23 cellular contexts compared by ENCODE assay signal in the genomic region with DNA sequence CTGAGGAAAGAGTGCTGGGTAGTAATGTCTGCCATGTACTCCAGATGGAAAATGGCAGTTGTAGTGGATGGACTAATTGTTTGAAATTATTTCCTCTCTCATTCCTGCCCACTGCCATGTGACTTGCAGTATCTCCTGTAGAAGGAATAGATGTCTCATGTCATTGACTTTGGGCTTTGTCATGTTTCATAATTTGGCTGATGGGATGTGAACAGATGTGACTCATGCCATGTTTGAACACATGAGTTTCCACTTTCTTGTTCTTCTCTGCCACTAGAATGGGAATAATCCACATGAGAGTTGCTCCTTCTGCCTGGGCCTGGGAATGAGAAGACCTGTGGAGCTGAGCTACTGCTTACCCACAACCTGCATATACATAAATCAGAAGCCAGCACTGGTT. TPM values are rescaled to one million over a fixed set of nuclear protein-coding genes. Genes with fewer than 3 reads are reported as not detected.
DNase-seq lines count a peak whose midpoint lies in the region; ATAC-seq, FAIRE-seq and TF ChIP-seq lines count a peak whose summit lies in the region.
"Had no signal": no experiment of that assay in that cellular context is flagged by ENCODE, and none has a peak within 500 bp of the region (broad histone marks: within the 10 kb centered on the region; RNA-seq: fewer than 3 reads in every experiment).

No MANE protein-coding gene starts in this region.

- no peak overlapping the region for H3K27ac Mint-ChIP-seq in CD4-positive, alpha-beta T cell
- H3K27ac Mint-ChIP-seq: CD4-positive, CD25-positive, alpha-beta regulatory T cell had no signal

- DNase-seq in EH (ENCODE audit: low read depth) (peak; percentile 16), HT1080 (ENCODE audit: low read depth) (peak; percentile 26), bronchial epithelial cell (ENCODE audit: low read depth) (peak; percentile 66), foreskin keratinocyte (peak; percentile 19 to 46), HTR-8/SVneo (ENCODE audit: insufficient read length, low spot score) (no peak)
- no peak for DNase-seq in CD4-positive, alpha-beta T cell
- DNase-seq: CD4-positive, CD25-positive, alpha-beta regulatory T cell; COR-L47; DMS 273 treated with DMSO at 0.1 percent for 48 hours; GF-D8; MV-4-11; NCI-H1105 treated with DMSO at 0.1 percent for 48 hours; NCI-H1694; NCI-H2107; NCI-H446 treated with DMSO at 0.1 percent for 48 hours; NCI-H526 treated with DMSO at 0.1 percent for 48 hours; OCI-M1; Right ventricle myocardium superior had no signal

- H3K4me3 ChIP-seq in bronchial epithelial cell (ENCODE audit: low read depth, low read length), result no peak overlapping the region

- no peaks in the 10 kb centered on the region for H3K9me3 ChIP-seq in CD4-positive, alpha-beta T cell (ENCODE audit: control insufficient read depth, low read length)

- H3K4me1 ChIP-seq in foreskin keratinocyte, result peaks cover 9% of the 10 kb centered on the region

- no peak overlapping the region for H3K27ac ChIP-seq in foreskin keratinocyte
- H3K27ac ChIP-seq in CD4-positive, alpha-beta T cell (ENCODE audit: low read depth, low read length), result no peak overlapping the region

- no peaks in the 10 kb centered on the region for H3K27me3 Mint-ChIP-seq in CD4-positive, alpha-beta T cell

- H3K4me3 Mint-ChIP-seq in CD4-positive, alpha-beta T cell, result no peak overlapping the region

- ATAC-seq in foreskin keratinocyte (no peak), HG03432 (IDR thresholded peaks at IDR 0.05; ENCODE audit: unreplicated experiment) (no peak)
- ATAC-seq in CD4-positive, alpha-beta T cell (ENCODE audit: poor library complexity), result no peak

- peaks cover 46% of the 10 kb centered on the region for H3K4me1 Mint-ChIP-seq in CD4-positive, alpha-beta T cell (ENCODE audit: low read depth)

- no peak for FAIRE-seq in bronchial epithelial cell (lab: Jason Lieb, UNC)
- FAIRE-seq in HTR-8/SVneo (lab: Jason Lieb, UNC), result no peak

- CTCF ChIA-PET in CD4-positive, alpha-beta T cell (lab: Charles Lee), result interaction anchor here (2.5 kb wide), 1 partner anchor 17 kb away, joined by 12 read pairs; no protein-coding TSS in a partner anchor

- no peaks in the 10 kb centered on the region for H3K27me3 ChIP-seq in bronchial epithelial cell (ENCODE audit: control insufficient read depth, insufficient read depth, low read length)
- no peaks in the 10 kb centered on the region for H3K27me3 ChIP-seq in foreskin keratinocyte
- H3K27me3 ChIP-seq in CD4-positive, alpha-beta T cell (ENCODE audit: control insufficient read depth, insufficient read depth, low read length), result no peaks in the 10 kb centered on the region

- no peaks in the 10 kb centered on the region for H3K9me3 Mint-ChIP-seq in CD4-positive, alpha-beta T cell

- POLR2A ChIA-PET in CD4-positive, alpha-beta T cell (lab: Charles Lee), result interaction anchor here (1.2 kb wide), 1 partner anchor 9 kb away, joined by 5 read pairs; no protein-coding TSS in a partner anchor

- intact Hi-C loops in CD4-positive, alpha-beta T cell (cut with DNase I, micrococcal nuclease), result loop anchor here in 1 of 2 experiments (2.0 to 5.0 kb wide), 5 partner anchors 13 to 722 kb away; partner anchors contain the start of genes ATF7, EIF4B and TARBP2

- TF ChIP-seq CTCF in bronchial epithelial cell (IDR thresholded peaks at IDR 0.05; ENCODE audit: insufficient read depth, low read length, severe bottlenecking), result no peak
- no peak for TF ChIP-seq CTCF in foreskin keratinocyte (conservative IDR thresholded peaks at IDR 0.05)
- no peak for TF ChIP-seq CTCF in CD4-positive, alpha-beta T cell (IDR thresholded peaks at IDR 0.05)

- peaks cover 16% of the 10 kb centered on the region for H3K36me3 Mint-ChIP-seq in CD4-positive, alpha-beta T cell (ENCODE audit: low read depth)

- H3K36me3 ChIP-seq in bronchial epithelial cell (ENCODE audit: control insufficient read depth, insufficient read depth, low read length), result no peaks in the 10 kb centered on the region

RNA-seq across cellular contexts. Expression of gene CALCOCO1, which starts 2.4 kb away (rescaled TPM):
- total RNA-seq in HT1080 (2014; rRNA removed; shearing (Covaris generic)), result 17.0 and 24.6 TPM in 2 replicates
- polyA plus RNA-seq in HT1080 (2015; cell fraction: cytosol; rRNA removed), result 23.6 and 27.5 TPM in 2 replicates
- 114 and 123 TPM in 2 replicates for polyA plus RNA-seq in HT1080 (2015; cell fraction: nucleus; rRNA removed)
- total RNA-seq in bronchial epithelial cell, result 35.3 and 45.6 TPM in 2 replicates
- total RNA-seq in foreskin keratinocyte, result 31.5 and 51.5 TPM in 2 replicates
- polyA plus RNA-seq in foreskin keratinocyte, result 23.0 and 32.1 TPM in 2 replicates
- 10 to 100 TPM; 66.8 to 69.3 TPM for total RNA-seq in CD4-positive, alpha-beta T cell

RNA-seq across cellular contexts. Expression of gene CISTR, which starts 22.1 kb away (rescaled TPM):
- not detected in 2 replicates for total RNA-seq in HT1080 (2014; rRNA removed; shearing (Covaris generic))
- not detected in 2 replicates for polyA plus RNA-seq in HT1080 (2015; cell fraction: cytosol; rRNA removed)
- polyA plus RNA-seq in HT1080 (2015; cell fraction: nucleus; rRNA removed), result not detected in 2 replicates
- not detected in 2 replicates for total RNA-seq in bronchial epithelial cell
- not detected in 2 replicates for total RNA-seq in foreskin keratinocyte
- not detected in 2 replicates for polyA plus RNA-seq in foreskin keratinocyte
- not detected for total RNA-seq in CD4-positive, alpha-beta T cell
- total RNA-seq: CD4-positive, CD25-positive, alpha-beta regulatory T cell; H4; RPMI7951; SK-MEL-5 had no signal
- polyA plus RNA-seq: BJ; CD4-positive, CD25-positive, alpha-beta regulatory T cell had no signal

RNA-seq across cellular contexts. Expression of gene ATP5MC2, which starts 53.8 kb away (rescaled TPM):
- 390 and 472 TPM in 2 replicates for total RNA-seq in HT1080 (2014; rRNA removed; shearing (Covaris generic))
- polyA plus RNA-seq in HT1080 (2015; cell fraction: cytosol; rRNA removed), result 403 and 492 TPM in 2 replicates
- 166 and 189 TPM in 2 replicates for polyA plus RNA-seq in HT1080 (2015; cell fraction: nucleus; rRNA removed)
- total RNA-seq in bronchial epithelial cell, result 91.7 and 121 TPM in 2 replicates
- 195 and 206 TPM in 2 replicates for total RNA-seq in foreskin keratinocyte
- polyA plus RNA-seq in foreskin keratinocyte, result 345 and 363 TPM in 2 replicates
- 100 to 1,000 TPM; 235 to 245 TPM for total RNA-seq in CD4-positive, alpha-beta T cell

Comparison
In these comparisons a context has a peak if more than half of its experiments do, and no peak if none do; other contexts are left out.
1. DNase-seq: peak in EH (single experiment), HT1080 (single experiment), bronchial epithelial cell (single experiment) and foreskin keratinocyte (2 of 2); none in HTR-8/SVneo (single experiment) and CD4-positive, alpha-beta T cell (0 of 10).